2 cellular contexts compared by ENCODE assay signal in genomic region chr14:62778310-62778709, GRCh38.
TF ChIP-seq lines count a peak whose summit lies in the region.

No MANE protein-coding gene starts in this region.

TF ChIP-seq in HepG2, 621 proteins besides CTCF, POLR2A, EP300 and RAD21:
- TF ChIP-seq SALL1 (CRISPR knock-in tag; IDR thresholded peaks at IDR 0.05) (no peak), RBM39 (IDR thresholded peaks at IDR 0.05; ENCODE audit: low read depth, low read length, poor library complexity, severe bottlenecking) (no peak), HNF1A (IDR thresholded peaks at IDR 0.05; ENCODE audit: low read depth) (peak; percentile 34; the same call in 1 of the 2 replicates), HNF1A (CRISPR knock-in tag; IDR thresholded peaks at IDR 0.05; ENCODE audit: borderline replicate concordance) (no peak), NR3C1 (CRISPR knock-in tag; IDR thresholded peaks at IDR 0.05) (no peak), ZNF383 (CRISPR knock-in tag; IDR thresholded peaks at IDR 0.05; ENCODE audit: borderline replicate concordance) (no peak), SRF (IDR thresholded peaks at IDR 0.05; ENCODE audit: low read depth, low read length) (no peak), HMG20A (CRISPR knock-in tag; IDR thresholded peaks at IDR 0.05; ENCODE audit: borderline replicate concordance) (no peak)

TF ChIP-seq in H1, 55 proteins besides CTCF, POLR2A, EP300 and RAD21:
- TF ChIP-seq SP1 (IDR thresholded peaks at IDR 0.05; ENCODE audit: low read depth, low read length) (no peak), RXRA (IDR thresholded peaks at IDR 0.05; ENCODE audit: insufficient read depth, low read depth, low read length) (no peak), RFX5 (IDR thresholded peaks at IDR 0.05; ENCODE audit: borderline replicate concordance, low read depth, low read length) (no peak), TAF1 (IDR thresholded peaks at IDR 0.05; ENCODE audit: low read depth, low read length) (no peak), TEAD4 (IDR thresholded peaks at IDR 0.05; ENCODE audit: low read depth, low read length) (no peak), TBP (IDR thresholded peaks at IDR 0.05; ENCODE audit: low read depth, low read length) (no peak), KDM4A (IDR thresholded peaks at IDR 0.05; ENCODE audit: low read depth, low read length, severe bottlenecking) (no peak), GTF2F1 (IDR thresholded peaks at IDR 0.05; ENCODE audit: borderline replicate concordance, low read depth, low read length) (no peak), CBX5 (IDR thresholded peaks at IDR 0.05; ENCODE audit: low read depth, low read length) (no peak), SIRT6 (IDR thresholded peaks at IDR 0.05; ENCODE audit: low read length) (no peak), CREB1 (IDR thresholded peaks at IDR 0.05) (no peak), BRCA1 (IDR thresholded peaks at IDR 0.05; ENCODE audit: low read depth, low read length) (no peak), EZH2 (IDR thresholded peaks at IDR 0.05; ENCODE audit: low read depth, low read length, severe bottlenecking) (no peak), RBBP5 (IDR thresholded peaks at IDR 0.05; ENCODE audit: borderline replicate concordance, low read depth, low read length) (no peak)
